Comparison of ENCODE assay signal across 28 cellular contexts in genomic region chr11:130189492-130190210, GRCh38. TPM values are rescaled to one million over a fixed set of nuclear protein-coding genes. Genes with fewer than 3 reads are reported as not detected.
DNase-seq lines count a peak whose midpoint lies in the region; ATAC-seq, FAIRE-seq and TF ChIP-seq lines count a peak whose summit lies in the region.
"Had no signal": no experiment of that assay in that cellular context is flagged by ENCODE, and none has a peak within 500 bp of the region (broad histone marks: within the 10 kb centered on the region; RNA-seq: fewer than 3 reads in every experiment).

No MANE protein-coding gene starts in this region.

- DNase-seq in GM23338 (ENCODE audit: low spot score) (peak; percentile 64), left colon (peak; percentile 79 to 82), small intestine (peak; percentile 90), germinal center (ENCODE audit: low spot score) (no peak), D721Med (ENCODE audit: insufficient read length, low spot score) (no peak), NCI-H2227 (lab: John Stamatoyannopoulos, UW; ENCODE audit: unreplicated experiment) (no peak), GM19239 (ENCODE audit: insufficient read length, low spot score) (no peak)
- DNase-seq: activated CD4-positive, alpha-beta T cell treated with anti-CD3 and anti-CD28 coated beads, Interleukin-2, amount 50 U/mL, for 4 hours; activated naive CD4-positive, alpha-beta T cell treated with anti-CD3 and anti-CD28 coated beads, Interleukin-2, amount 50 U/mL, for 16 hours; CD4-positive, alpha-beta T cell; GM23248; left cardiac atrium; NCI-H1048; NCI-H187; NCI-H2227 treated with DMSO at 0.1 percent for 48 hours; ovary; SK-N-SH; stimulated activated CD4-positive, alpha-beta T cell treated with anti-CD3 and anti-CD28 coated beads, Interleukin-4, amount 100 ng/mL, for 1 hour; stimulated activated naive CD4-positive, alpha-beta T cell; WERI-Rb-1 had no signal

- no peaks in the 10 kb centered on the region for H3F3A ChIP-seq in GM23338 (replicated peaks; ENCODE audit: low read depth)

- H3K27me3 ChIP-seq in GM23338 (ENCODE audit: insufficient read depth) (no peaks in the 10 kb centered on the region), small intestine (ENCODE audit: control insufficient read depth in 2 of 2, insufficient read depth in 2 of 2, low read length in 2 of 2) (no peaks in the 10 kb centered on the region)
- H3K27me3 ChIP-seq: heart left ventricle, ovary, thyroid gland had no signal

- no peaks in the 10 kb centered on the region for H3K9me2 ChIP-seq in GM23338 (ENCODE audit: insufficient read depth)
- H3K9me2 ChIP-seq: SK-N-SH had no signal

- H3K27ac Mint-ChIP-seq in GM23338, result no peak overlapping the region
- H3K27ac Mint-ChIP-seq: activated T-helper 1 cell treated with anti-CD3 and anti-CD28 coated beads, Interleukin-12 subunit alpha, Interleukin-12 subunit beta, Interleukin-2, Interleukin-4 antibody, amounts not matched to agents 30 ng/mL and 10 ng/mL and 1 ng/mL, durations not matched to agents 14 hours and 24 hours and 36 hours; CD4-positive, alpha-beta T cell; natural killer cell treated with Interleukin-12 subunit alpha and Interleukin-12 subunit beta and Interleukin-15 and Interleukin-18, amount 100 ng/mL, for 72 hours had no signal

- no peaks in the 10 kb centered on the region for H3K4me1 ChIP-seq in GM23338 (ENCODE audit: insufficient read depth)
- H3K4me1 ChIP-seq in small intestine (ENCODE audit: control insufficient read depth in 2 of 2, insufficient read depth in 1 of 2, low read depth in 1 of 2, low read length in 1 of 2), result peaks cover 0 to 6% of the 10 kb centered on the region in 2 donors

- H3K36me3 Mint-ChIP-seq in GM23338 (ENCODE audit: low read depth), result peaks cover 1% of the 10 kb centered on the region; the same call in 2 of the 3 replicates
- H3K36me3 Mint-ChIP-seq: natural killer cell treated with Interleukin-12 subunit alpha and Interleukin-12 subunit beta and Interleukin-15 and Interleukin-18, amount 100 ng/mL, for 72 hours had no signal

- TF ChIP-seq CTCF in GM23338 (conservative IDR thresholded peaks at IDR 0.05; ENCODE audit: low read depth in 2 of 2) (peak; percentile 13 to 56; a peak in 3 of 4 replicates), VCaP (conservative IDR thresholded peaks at IDR 0.05) (no peak), D721Med (IDR thresholded peaks at IDR 0.05; ENCODE audit: insufficient read depth, missing control alignments) (no peak)

- H3K27ac ChIP-seq in GM23338 (ENCODE audit: low read depth) (no peak overlapping the region), VCaP (peak overlapping the region; percentile 44), small intestine (ENCODE audit: low read depth in 1 of 2, low read length in 1 of 2) (peak overlapping the region; percentile 90 to 97)
- H3K27ac ChIP-seq: GM23248, heart left ventricle, ovary, thyroid gland, WERI-Rb-1 had no signal

- H3K79me2 ChIP-seq in GM23338 (replicated peaks; ENCODE audit: insufficient read depth), result no peaks in the 10 kb centered on the region

- ATAC-seq in GM23338, result peak; percentile 88
- ATAC-seq in left colon, result peak; percentile 78

- no peak overlapping the region for H3K4me2 ChIP-seq in GM23338
- H3K4me2 ChIP-seq: SK-N-SH had no signal

- no peaks in the 10 kb centered on the region for H3K9me3 ChIP-seq in small intestine (ENCODE audit: control insufficient read depth, low read depth)
- H3K9me3 ChIP-seq: heart left ventricle, ovary, SK-N-SH, thyroid gland had no signal

- no peaks in the 10 kb centered on the region; the same call in 2 of the 3 replicates for H3K4me1 Mint-ChIP-seq in GM23338

- no peak overlapping the region for H2AFZ ChIP-seq in GM23338
- H2AFZ ChIP-seq: GM23248 had no signal

- FAIRE-seq in small intestine (lab: Jason Lieb, UNC) (no peak), D721Med (lab: Jason Lieb, UNC) (no peak), GM19239 (lab: Jason Lieb, UNC) (no peak)
- FAIRE-seq: endothelial cell of umbilical vein had no signal

- H4K20me1 ChIP-seq in GM23338 (replicated peaks; ENCODE audit: insufficient read depth), result no peaks in the 10 kb centered on the region; the same call in 1 of the 2 replicates

- peaks cover 3% of the 10 kb centered on the region for H3K27me3 Mint-ChIP-seq in GM23338 (ENCODE audit: insufficient read depth, low read depth, poor library complexity)
- H3K27me3 Mint-ChIP-seq: CD4-positive, alpha-beta T cell; natural killer cell treated with Interleukin-12 subunit alpha and Interleukin-12 subunit beta and Interleukin-15 and Interleukin-18, amount 100 ng/mL, for 72 hours had no signal

- H3K4me3 ChIP-seq in GM23338 (no peak overlapping the region), small intestine (ENCODE audit: low read depth in 1 of 2, low read length in 2 of 2) (peak overlapping the region in 1 of 2 donors; percentile 13)
- H3K4me3 ChIP-seq: GM23248, heart left ventricle, ovary, thyroid gland had no signal

- H3K36me3 ChIP-seq in GM23338 (ENCODE audit: insufficient read depth) (no peaks in the 10 kb centered on the region), small intestine (ENCODE audit: control insufficient read depth in 2 of 2, insufficient read depth in 2 of 2, low read length in 2 of 2) (peaks cover 5 to 16% of the 10 kb centered on the region in 2 donors)
- H3K36me3 ChIP-seq: heart left ventricle, ovary, WERI-Rb-1 had no signal

- WGBS in small intestine, 3 donors, result 24 to 70% (median 46%) methylated on average over 32 of the region's 32 CpGs

- no peak overlapping the region for H3K4me3 Mint-ChIP-seq in GM23338
- H3K4me3 Mint-ChIP-seq: activated T-helper 1 cell treated with anti-CD3 and anti-CD28 coated beads, Interleukin-12 subunit alpha, Interleukin-12 subunit beta, Interleukin-2, Interleukin-4 antibody, amounts not matched to agents 30 ng/mL and 10 ng/mL and 1 ng/mL, durations not matched to agents 14 hours and 24 hours and 36 hours; CD4-positive, alpha-beta T cell; natural killer cell treated with Interleukin-12 subunit alpha and Interleukin-12 subunit beta and Interleukin-15 and Interleukin-18, amount 100 ng/mL, for 72 hours had no signal

- H3K9me3 Mint-ChIP-seq in GM23338, result no peaks in the 10 kb centered on the region
- H3K9me3 Mint-ChIP-seq: activated T-helper 1 cell treated with anti-CD3 and anti-CD28 coated beads, Interleukin-12 subunit alpha, Interleukin-12 subunit beta, Interleukin-2, Interleukin-4 antibody, amounts not matched to agents 30 ng/mL and 10 ng/mL and 1 ng/mL, durations not matched to agents 14 hours and 24 hours and 36 hours; CD4-positive, alpha-beta T cell; natural killer cell treated with Interleukin-12 subunit alpha and Interleukin-12 subunit beta and Interleukin-15 and Interleukin-18, amount 100 ng/mL, for 72 hours had no signal

- intact Hi-C loops in left colon (cut with DNase I, micrococcal nuclease), result no loop called here

TF ChIP-seq in GM23338, 12 proteins besides CTCF, POLR2A, EP300 and RAD21:
- no peak for TF ChIP-seq NANOG (IDR thresholded peaks at IDR 0.05; ENCODE audit: borderline replicate concordance)
- TF ChIP-seq EZH2phosphoT487 (IDR thresholded peaks at IDR 0.05; ENCODE audit: unreplicated experiment), result no peak
- no peak for TF ChIP-seq CREB1 (CRISPR knock-in tag; IDR thresholded peaks at IDR 0.05; ENCODE audit: low read depth)
- no peak for TF ChIP-seq ZNF331 (CRISPR knock-in tag; IDR thresholded peaks at IDR 0.05; ENCODE audit: low read depth)
- no peak for TF ChIP-seq STAT1 (IDR thresholded peaks at IDR 0.05; ENCODE audit: unreplicated experiment)
TF ChIP-seq in GM23338: peak in this region for 0.

RNA-seq across cellular contexts. Expression of gene ST14, which starts 30.1 kb away (rescaled TPM):
- total RNA-seq in GM23338 (2014; rRNA removed; shearing (Covaris generic)), result 32.7 and 36.3 TPM in 2 replicates
- polyA plus RNA-seq in GM23338 (2016; fragmentation: Nextera tagmentation; extraction: Ambion mirVana), result 7.9 and 8.3 TPM in 2 replicates
- total RNA-seq in left colon, result 100 to 1,000 TPM; 499 to 535 TPM
- polyA plus RNA-seq in small intestine, result 100 to 1,000 TPM in 2 of 3 donors, 10 to 100 TPM in 1; 97.8 to 169 (median 116) TPM
- total RNA-seq: activated T-helper 1 cell treated with anti-CD3 and anti-CD28 coated beads, Interleukin-12 subunit alpha, Interleukin-12 subunit beta, Interleukin-2, Interleukin-4 antibody, amounts not matched to agents 30 ng/mL and 10 ng/mL and 1 ng/mL, durations not matched to agents 14 hours and 24 hours and 36 hours; endothelial cell of umbilical vein; GM23248; LHCN-M2; T-helper 2 cell treated with Interferon-gamma antibody and Interleukin-4, amounts not matched to agents 100 ng/mL and 5 ng/mL, for 36 hours had no signal
- polyA plus RNA-seq: GM23248, SK-N-SH had no signal

Comparison
In these comparisons a context has a peak if more than half of its experiments do, and no peak if none do; other contexts are left out.
1. DNase-seq: peak in GM23338 (single experiment), left colon (2 of 2) and small intestine (single experiment); none in germinal center (single experiment), D721Med (single experiment), NCI-H2227 (single experiment) and GM19239 (single experiment).
2. CTCF ChIP-seq: peak in GM23338 (2 of 2); none in VCaP (single experiment) and D721Med (single experiment).
3. RNA of gene ST14, which starts 30.1 kb away (total RNA-seq): 499 to 535 TPM in left colon; 32.7 to 36.3 TPM in GM23338; every median in the first group is over 10 times any median in the second.